Comparison of ENCODE assay signal across 30 cellular contexts in the genomic region with DNA sequence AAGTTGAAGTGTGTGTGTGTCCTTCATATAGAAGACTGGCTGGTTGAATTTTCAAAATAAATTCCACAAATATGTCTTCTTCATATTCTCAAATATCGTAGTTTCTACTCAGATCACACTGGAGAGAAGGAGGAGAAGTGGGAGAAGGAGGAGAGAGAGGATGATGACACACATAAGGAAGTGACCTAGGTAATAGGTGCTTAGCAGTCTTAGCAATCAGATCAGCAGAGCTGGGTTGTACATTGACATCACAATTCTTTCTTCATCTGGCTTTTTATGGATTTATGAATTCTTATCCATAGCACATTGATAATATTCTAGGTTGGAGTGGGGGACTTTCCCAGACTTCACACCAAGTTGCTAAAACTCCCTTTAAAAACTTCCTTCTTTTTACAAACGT.
DNase-seq lines count a peak whose midpoint lies in the region; ATAC-seq, FAIRE-seq and TF ChIP-seq lines count a peak whose summit lies in the region.
"Had no signal": no experiment of that assay in that cellular context is flagged by ENCODE, and none has a peak within 500 bp of the region (broad histone marks: within the 10 kb centered on the region; RNA-seq: fewer than 3 reads in every experiment).

No MANE protein-coding gene starts in this region.

- H3K9me3 ChIP-seq in kidney (ENCODE audit: control insufficient read depth in 1 of 2, low read length in 2 of 2) = no peaks in the 10 kb centered on the region
- H3K9me3 ChIP-seq: BE2C, BLaER1 had no signal

- H3K27ac Mint-ChIP-seq in nephron = peak overlapping the region; percentile 65 to 95 (median 93)
- H3K27ac Mint-ChIP-seq: CD14-positive monocyte; CD4-positive, CD25-positive, alpha-beta regulatory T cell had no signal

- DNase-seq in bronchial epithelial cell (ENCODE audit: low read depth) = peak; percentile 14
- no peak for DNase-seq in kidney
- DNase-seq in left colon = no peak
- no peak for DNase-seq in cerebellar nuclear complex (lab: John Stamatoyannopoulos, UW)
- no peak for DNase-seq in amygdala (lab: John Stamatoyannopoulos, UW)
- no peak for DNase-seq in DMS 273 treated with DMSO at 0.1 percent for 48 hours (lab: John Stamatoyannopoulos, UW)
- DNase-seq: 8988T; ACHN; BE2C; C1 segment of cervical spinal cord; Calu3; CD4-positive, alpha-beta memory T cell; CD4-positive, CD25-positive, alpha-beta regulatory T cell; CD8-positive, alpha-beta memory T cell; COR-L47; DMS153; DMS53; DMS79; DND-41; EL; GDM1 had no signal

- H3K4me3 ChIP-seq in bronchial epithelial cell (ENCODE audit: low read depth, low read length) (no peak overlapping the region), kidney (ENCODE audit: low read length in 2 of 2) (no peak overlapping the region)
- H3K4me3 ChIP-seq: BLaER1, GM12878 had no signal

- TF ChIP-seq CTCF in bronchial epithelial cell (IDR thresholded peaks at IDR 0.05; ENCODE audit: insufficient read depth, low read length, severe bottlenecking) = no peak
- TF ChIP-seq CTCF in kidney (IDR thresholded peaks at IDR 0.05; ENCODE audit: borderline replicate concordance, extremely low read depth, insufficient read depth) = no peak
- no peak for TF ChIP-seq CTCF in nephron (IDR thresholded peaks at IDR 0.05; ENCODE audit: unreplicated experiment in 3 of 3)

- H3K27me3 ChIP-seq in bronchial epithelial cell (ENCODE audit: control insufficient read depth, insufficient read depth, low read length) = no peaks in the 10 kb centered on the region
- H3K27me3 ChIP-seq: BE2C, BLaER1 had no signal

- FAIRE-seq in bronchial epithelial cell (lab: Jason Lieb, UNC) (no peak), kidney (lab: Jason Lieb, UNC) (no peak)
- FAIRE-seq: A204.1, D721Med, GM12878, GM12892, GM18507 had no signal

- intact Hi-C loops in kidney (cut with DNase I) (no loop called here), left colon (cut with DNase I, micrococcal nuclease) (no loop called here)

- no peaks in the 10 kb centered on the region for H3K36me3 Mint-ChIP-seq in nephron (ENCODE audit: low read depth)
- H3K36me3 Mint-ChIP-seq: CD14-positive monocyte; CD4-positive, alpha-beta memory T cell; CD4-positive, CD25-positive, alpha-beta regulatory T cell; CD8-positive, alpha-beta memory T cell had no signal

- peaks cover 9% of the 10 kb centered on the region for H3K4me1 Mint-ChIP-seq in nephron
- H3K4me1 Mint-ChIP-seq: CD14-positive monocyte; CD4-positive, alpha-beta memory T cell; CD4-positive, CD25-positive, alpha-beta regulatory T cell; CD8-positive, alpha-beta memory T cell had no signal

- no peaks in the 10 kb centered on the region for H3K36me3 ChIP-seq in bronchial epithelial cell (ENCODE audit: control insufficient read depth, insufficient read depth, low read length)
- no peaks in the 10 kb centered on the region for H3K36me3 ChIP-seq in kidney (ENCODE audit: control insufficient read depth in 1 of 2, insufficient read depth in 2 of 2, low read length in 2 of 2)
- H3K36me3 ChIP-seq: BE2C, BLaER1 had no signal

- H3K4me3 Mint-ChIP-seq in nephron = no peak overlapping the region
- H3K4me3 Mint-ChIP-seq: CD14-positive monocyte; CD4-positive, alpha-beta memory T cell; CD4-positive, CD25-positive, alpha-beta regulatory T cell; CD8-positive, alpha-beta memory T cell had no signal

- H3K27ac ChIP-seq in kidney (ENCODE audit: low read depth in 2 of 2, low read length in 2 of 2) = peak overlapping the region; percentile 51 to 66
- H3K27ac ChIP-seq: BLaER1 had no signal

- H3K27me3 Mint-ChIP-seq in nephron (ENCODE audit: low read depth) = no peaks in the 10 kb centered on the region
- H3K27me3 Mint-ChIP-seq: CD4-positive, CD25-positive, alpha-beta regulatory T cell had no signal

- peak overlapping the region in 1 of 2 donors; percentile 23 for H3K9ac ChIP-seq in kidney (ENCODE audit: low read length in 2 of 2)
- H3K9ac ChIP-seq: BLaER1 had no signal

- ATAC-seq in left colon (peak; percentile 88), HG03196 (IDR thresholded peaks at IDR 0.05; ENCODE audit: unreplicated experiment) (no peak)
- ATAC-seq: GM12878 had no signal

- no peaks in the 10 kb centered on the region for H3K9me3 Mint-ChIP-seq in nephron
- H3K9me3 Mint-ChIP-seq: CD4-positive, alpha-beta memory T cell; CD4-positive, CD25-positive, alpha-beta regulatory T cell; CD8-positive, alpha-beta memory T cell had no signal

- H3K4me1 ChIP-seq in kidney (ENCODE audit: control insufficient read depth in 1 of 2, insufficient read depth in 1 of 2, low read depth in 1 of 2, low read length in 2 of 2) = peaks cover 7 to 24% of the 10 kb centered on the region in 2 donors
- H3K4me1 ChIP-seq: BE2C, BLaER1 had no signal
